8 cellular contexts compared by ENCODE assay signal in the genomic region with DNA sequence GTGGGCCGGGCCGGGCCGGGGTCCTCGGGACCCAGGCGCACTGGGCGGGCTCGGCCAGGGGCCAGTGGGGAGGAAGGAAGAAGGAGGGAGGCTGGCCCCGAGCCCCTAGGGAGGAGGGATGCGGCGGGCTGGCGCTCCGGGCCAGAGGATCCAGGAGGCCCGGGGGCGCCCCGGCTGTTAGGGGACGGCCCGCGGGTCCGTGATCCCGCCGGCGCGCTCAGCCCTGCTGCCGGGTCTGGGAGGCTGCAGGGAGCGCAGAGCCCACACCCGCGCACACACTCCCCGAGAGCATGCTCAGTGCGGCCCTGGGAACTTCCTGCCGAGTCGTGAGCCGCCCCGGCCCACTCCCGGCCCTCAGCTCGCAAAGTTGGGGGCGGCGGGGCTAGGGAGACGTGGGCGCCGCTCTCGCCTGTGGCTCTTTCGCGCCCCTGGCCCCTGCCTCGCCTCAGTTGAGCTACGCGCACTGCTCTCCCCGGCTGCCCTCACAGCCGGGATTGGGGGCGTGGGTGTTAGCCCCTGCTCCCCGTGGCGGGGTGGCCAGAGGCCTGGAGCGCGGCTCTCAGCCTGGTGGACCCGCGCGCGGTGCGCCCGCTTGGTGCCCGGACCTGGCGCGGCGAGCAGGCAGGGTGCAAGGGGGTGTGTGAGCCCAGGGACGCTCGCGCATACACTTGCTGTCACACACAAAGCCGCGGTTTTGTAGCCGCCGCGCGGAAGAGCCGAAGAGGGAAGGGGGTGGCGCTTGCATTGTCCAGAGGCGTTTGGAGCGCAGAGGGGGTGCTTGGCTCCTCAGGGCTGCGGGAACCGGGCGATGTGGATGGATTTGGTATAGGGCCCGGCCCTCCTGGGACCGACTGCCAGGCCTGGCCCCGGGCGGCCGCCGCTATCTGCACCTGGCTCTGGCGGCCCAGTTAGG.
DNase-seq lines count a peak whose midpoint lies in the region; ATAC-seq, FAIRE-seq and TF ChIP-seq lines count a peak whose summit lies in the region.

No MANE protein-coding gene starts in this region.

- H3K9me1 ChIP-seq in K562 (ENCODE audit: control insufficient read depth, insufficient read depth, low read length) = no peaks in the 10 kb centered on the region

- H3K4me1 ChIP-seq in K562 (replicated peaks in 1 of 2; ENCODE audit: control insufficient read depth in 2 of 2, insufficient read depth in 2 of 2, low read length in 2 of 2) (peaks cover 11 to 23% of the 10 kb centered on the region in 2 experiments), iPS-15b (ENCODE audit: control insufficient read depth, insufficient read depth, low read length) (peaks cover 38% of the 10 kb centered on the region)

- peak; percentile 32 for ATAC-seq in GM21447 (IDR thresholded peaks at IDR 0.05; ENCODE audit: unreplicated experiment)
- peak; percentile 72 for ATAC-seq in K562

- peaks cover 22% of the 10 kb centered on the region for H4K20me1 ChIP-seq in K562 (replicated peaks; ENCODE audit: control insufficient read depth, insufficient read depth, low read length)

- FAIRE-seq in K562 (lab: Jason Lieb, UNC) = no peak

- H3K9ac ChIP-seq in K562 (ENCODE audit: insufficient read depth in 1 of 2, low read depth in 2 of 2, low read length in 2 of 2) (peak overlapping the region; percentile 79 to 90), iPS-15b (ENCODE audit: low read depth, low read length) (peak overlapping the region; percentile 54)

- no peak for TF ChIP-seq EP300 in Ishikawa (IDR thresholded peaks at IDR 0.05; ENCODE audit: borderline replicate concordance)
- TF ChIP-seq EP300 in K562 (IDR thresholded peaks at IDR 0.05; ENCODE audit: low read length) = no peak

- H3K27ac ChIP-seq in K562 (ENCODE audit: extremely low read depth, low read depth, low read length) (no peak overlapping the region; the same call in 2 of the 3 replicates), skin epidermis (peak overlapping the region; percentile 77 to 93 (median 89))

- peak overlapping the region; percentile 77 for H3K4me3 ChIP-seq in K562
- peak overlapping the region; percentile 70 for H3K4me3 ChIP-seq in iPS-15b (ENCODE audit: low read depth, low read length)
- H3K4me3 ChIP-seq in skin epidermis = peak overlapping the region; percentile 69 to 100 (median 97)

- POLR2A ChIA-PET in K562 (lab: Yijun Ruan, JAX) = interaction anchor here (1.3 kb wide), 1 partner anchor 11 kb away, joined by 3 read pairs; no protein-coding TSS in a partner anchor

- intact Hi-C loops in K562 (cut with micrococcal nuclease) = no loop called here

- TF ChIP-seq POLR2A in K562 (conservative IDR thresholded peaks at IDR 0.05) = no peak

- H3K4me2 ChIP-seq in K562 (ENCODE audit: insufficient read depth, low read length) = peak overlapping the region; percentile 79

- H3K79me2 ChIP-seq in K562 (ENCODE audit: control insufficient read depth, insufficient read depth, low read length) = peaks cover 31% of the 10 kb centered on the region

- DNase-seq in Daoy (ENCODE audit: low read depth) (peak; percentile 75), T-helper 9 cell (peak; percentile 54), K562 (ENCODE audit: extremely low read depth in 1 of 4, low spot score in 3 of 4) (peak; percentile 50 to 64 (median 56)), cerebellar cortex (ENCODE audit: low spot score) (no peak)

- peak overlapping the region; percentile 87 for H2AFZ ChIP-seq in K562 (ENCODE audit: low read depth, low read length)

- in situ Hi-C loops in K562 (cut with MboI) = loop anchor here (25.0 kb wide), 1 partner anchor 291 kb away; no protein-coding TSS in a partner anchor

- H3K9me3 ChIP-seq in K562 (replicated peaks; ENCODE audit: control insufficient read depth, insufficient read depth, low read depth, low read length) (no peaks in the 10 kb centered on the region), iPS-15b (ENCODE audit: control insufficient read depth, insufficient read depth, low read length) (no peaks in the 10 kb centered on the region)

- H3K27me3 ChIP-seq in K562 (ENCODE audit: control insufficient read depth in 2 of 2, insufficient read depth in 2 of 2, low read length in 2 of 2) = no peaks in the 10 kb centered on the region; a peak in 1 of 5 replicates
- H3K27me3 ChIP-seq in iPS-15b (ENCODE audit: control insufficient read depth, insufficient read depth, low read length) = peaks cover 6% of the 10 kb centered on the region

- TF ChIP-seq CTCF in K562 (IDR thresholded peaks at IDR 0.05 in 2 of 3, conservative IDR thresholded peaks at IDR 0.05 in 1 of 3; ENCODE audit: insufficient read depth in 2 of 3, low read depth in 1 of 3, low read length in 3 of 3) = no peak

- TF ChIP-seq RAD21 in Ishikawa (IDR thresholded peaks at IDR 0.05; ENCODE audit: low read depth) = no peak
- TF ChIP-seq RAD21 in K562 (CRISPR knock-in tag; conservative IDR thresholded peaks at IDR 0.05 in 1 of 2, IDR thresholded peaks at IDR 0.05 in 1 of 2) = no peak

- CTCF ChIA-PET in K562 (lab: Yijun Ruan, JAX; ENCODE audit: low intra/inter-chr PET ratio) = no interaction called here

- 10% methylated on average over 45 of the region's 86 CpGs for WGBS in K562 (ENCODE audit: insufficient coverage, low coverage, missing lambda C conversion rate)

- BruUV-seq in K562 (replicated peaks; lab: Mats Ljungman, UMichigan) = no TSS peak

- H3K36me3 ChIP-seq in K562 (ENCODE audit: control insufficient read depth, insufficient read depth, low read length) (no peaks in the 10 kb centered on the region), iPS-15b (ENCODE audit: control insufficient read depth, insufficient read depth, low read length) (no peaks in the 10 kb centered on the region)

TF ChIP-seq in Ishikawa, 13 proteins besides CTCF, POLR2A, EP300 and RAD21:
- TF ChIP-seq ZBTB7A (IDR thresholded peaks at IDR 0.05; ENCODE audit: low read depth) (peak; percentile 64), CREB1 (IDR thresholded peaks at IDR 0.05; ENCODE audit: low read depth) (no peak), TAF1 (IDR thresholded peaks at IDR 0.05; ENCODE audit: low read depth) (peak; percentile 49)
- TF ChIP-seq, protein P1, sequence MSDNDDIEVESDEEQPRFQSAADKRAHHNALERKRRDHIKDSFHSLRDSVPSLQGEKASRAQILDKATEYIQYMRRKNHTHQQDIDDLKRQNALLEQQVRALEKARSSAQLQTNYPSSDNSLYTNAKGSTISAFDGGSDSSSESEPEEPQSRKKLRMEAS (IDR thresholded peaks at IDR 0.05) = peak; percentile 32; the same call in 1 of the 2 replicates
TF ChIP-seq in Ishikawa: peak in this region for 3.

TF ChIP-seq in K562, 482 proteins besides CTCF, POLR2A, EP300 and RAD21 (continues in another document):
- TF ChIP-seq MYNN (IDR thresholded peaks at IDR 0.05) (no peak), MYNN (CRISPR knock-in tag; IDR thresholded peaks at IDR 0.05) (no peak), HSF4 (CRISPR knock-in tag; IDR thresholded peaks at IDR 0.05; ENCODE audit: borderline replicate concordance) (no peak), SMARCA5 (IDR thresholded peaks at IDR 0.05) (no peak), PML (IDR thresholded peaks at IDR 0.05; ENCODE audit: low read length) (no peak), RBBP5 (IDR thresholded peaks at IDR 0.05; ENCODE audit: borderline replicate concordance, insufficient read depth, low read length, poor library complexity, severe bottlenecking) (peak; percentile 70), EGR1 (conservative IDR thresholded peaks at IDR 0.05) (peak; percentile 70), CREM (IDR thresholded peaks at IDR 0.05; ENCODE audit: low read depth) (peak; percentile 7; the same call in 1 of the 2 replicates), U2AF1 (optimal IDR thresholded peaks at IDR 0.05; ENCODE audit: low read depth, low read length) (peak; percentile 21), GTF2F1 (IDR thresholded peaks at IDR 0.05; ENCODE audit: low read depth, low read length) (no peak), STAT5A (IDR thresholded peaks at IDR 0.05; ENCODE audit: borderline replicate concordance, low read length) (no peak), KAT7 (CRISPR knock-in tag; IDR thresholded peaks at IDR 0.05; ENCODE audit: borderline replicate concordance) (0 out of 2 replicates have a peak, but pooled peaks have one; percentile 72), IFI16 (CRISPR knock-in tag; IDR thresholded peaks at IDR 0.05) (no peak), TGIF2 (CRISPR knock-in tag; IDR thresholded peaks at IDR 0.05) (no peak)
- TF ChIP-seq, protein P2, sequence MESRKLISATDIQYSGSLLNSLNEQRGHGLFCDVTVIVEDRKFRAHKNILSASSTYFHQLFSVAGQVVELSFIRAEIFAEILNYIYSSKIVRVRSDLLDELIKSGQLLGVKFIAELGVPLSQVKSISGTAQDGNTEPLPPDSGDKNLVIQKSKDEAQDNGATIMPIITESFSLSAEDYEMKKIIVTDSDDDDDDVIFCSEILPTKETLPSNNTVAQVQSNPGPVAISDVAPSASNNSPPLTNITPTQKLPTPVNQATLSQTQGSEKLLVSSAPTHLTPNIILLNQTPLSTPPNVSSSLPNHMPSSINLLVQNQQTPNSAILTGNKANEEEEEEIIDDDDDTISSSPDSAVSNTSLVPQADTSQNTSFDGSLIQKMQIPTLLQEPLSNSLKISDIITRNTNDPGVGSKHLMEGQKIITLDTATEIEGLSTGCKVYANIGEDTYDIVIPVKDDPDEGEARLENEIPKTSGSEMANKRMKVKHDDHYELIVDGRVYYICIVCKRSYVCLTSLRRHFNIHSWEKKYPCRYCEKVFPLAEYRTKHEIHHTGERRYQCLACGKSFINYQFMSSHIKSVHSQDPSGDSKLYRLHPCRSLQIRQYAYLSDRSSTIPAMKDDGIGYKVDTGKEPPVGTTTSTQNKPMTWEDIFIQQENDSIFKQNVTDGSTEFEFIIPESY (CRISPR knock-in tag; IDR thresholded peaks at IDR 0.05) = no peak
- TF ChIP-seq, protein P3, sequence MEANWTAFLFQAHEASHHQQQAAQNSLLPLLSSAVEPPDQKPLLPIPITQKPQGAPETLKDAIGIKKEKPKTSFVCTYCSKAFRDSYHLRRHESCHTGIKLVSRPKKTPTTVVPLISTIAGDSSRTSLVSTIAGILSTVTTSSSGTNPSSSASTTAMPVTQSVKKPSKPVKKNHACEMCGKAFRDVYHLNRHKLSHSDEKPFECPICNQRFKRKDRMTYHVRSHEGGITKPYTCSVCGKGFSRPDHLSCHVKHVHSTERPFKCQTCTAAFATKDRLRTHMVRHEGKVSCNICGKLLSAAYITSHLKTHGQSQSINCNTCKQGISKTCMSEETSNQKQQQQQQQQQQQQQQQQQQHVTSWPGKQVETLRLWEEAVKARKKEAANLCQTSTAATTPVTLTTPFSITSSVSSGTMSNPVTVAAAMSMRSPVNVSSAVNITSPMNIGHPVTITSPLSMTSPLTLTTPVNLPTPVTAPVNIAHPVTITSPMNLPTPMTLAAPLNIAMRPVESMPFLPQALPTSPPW (CRISPR knock-in tag; IDR thresholded peaks at IDR 0.05) = peak; percentile 29
- TF ChIP-seq, protein P4, sequence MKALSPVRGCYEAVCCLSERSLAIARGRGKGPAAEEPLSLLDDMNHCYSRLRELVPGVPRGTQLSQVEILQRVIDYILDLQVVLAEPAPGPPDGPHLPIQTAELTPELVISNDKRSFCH (CRISPR knock-in tag; IDR thresholded peaks at IDR 0.05) = no peak
- TF ChIP-seq, protein P4 (tag; IDR thresholded peaks at IDR 0.05) = no peak
